7 cellular contexts compared by ENCODE assay signal in genomic region chr6:161361529-161361928, GRCh38.
"Had no signal": no experiment of that assay in that cellular context is flagged by ENCODE, and none has a peak within 500 bp of the region (broad histone marks: within the 10 kb centered on the region; RNA-seq: fewer than 3 reads in every experiment).

No MANE protein-coding gene starts in this region.

- DNase-seq: H9, HCEC 1CT, IMR-90 had no signal

- FAIRE-seq: H1, H54 had no signal

- H3K4me3 Mint-ChIP-seq: GM23338, H9 had no signal

- H3K4me3 ChIP-seq: GM23338 had no signal

- H3K27ac ChIP-seq: HL-60 had no signal

- H3K27ac Mint-ChIP-seq: GM23338, H9 had no signal

- H2AFZ ChIP-seq: GM23338 had no signal

- H3K4me2 ChIP-seq: GM23338 had no signal

- ATAC-seq: GM23338 had no signal
